ENCODE assay signal across 14 cellular contexts in the genomic region with DNA sequence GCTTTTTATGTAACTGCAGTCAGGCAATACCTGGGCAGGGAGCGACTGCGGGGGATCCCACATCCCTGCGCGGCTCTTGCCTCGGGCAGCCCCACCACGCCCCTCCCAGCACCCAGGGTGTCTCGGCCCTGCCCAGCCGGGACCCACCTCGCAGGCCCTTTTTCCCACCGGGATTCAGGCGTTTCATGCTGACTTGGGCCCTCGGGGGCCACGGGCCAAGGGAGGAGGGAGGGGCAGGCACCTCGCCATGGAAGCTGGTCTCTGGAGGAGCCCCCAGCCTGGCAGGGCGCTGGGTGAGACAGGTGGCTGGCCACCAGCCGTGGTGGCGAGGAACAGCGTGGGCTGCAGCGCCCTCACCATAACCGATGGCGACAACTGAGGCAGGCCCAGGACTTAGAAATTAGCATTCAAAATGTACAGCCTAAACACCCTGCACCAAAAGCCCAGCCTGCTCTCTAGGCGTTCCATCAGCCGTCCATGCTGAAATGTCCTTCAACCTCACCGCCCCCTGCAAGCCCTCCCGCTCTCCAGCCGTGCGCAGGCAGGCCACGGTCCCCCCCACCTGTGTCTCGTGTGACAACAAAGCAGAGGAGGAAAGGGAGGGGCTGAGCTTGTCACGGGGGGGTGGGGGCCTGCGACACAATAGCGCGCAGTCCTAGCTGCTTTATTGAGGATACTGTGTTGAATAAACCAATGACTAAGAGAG. TPM values are rescaled to one million over a fixed set of nuclear protein-coding genes. Genes with fewer than 3 reads are reported as not detected.
"Had no signal": no experiment of that assay in that cellular context is flagged by ENCODE, and none has a peak within 500 bp of the region (broad histone marks: within the 10 kb centered on the region; RNA-seq: fewer than 3 reads in every experiment).

No MANE protein-coding gene starts in this region.

- DNase-seq: activated CD4-positive, alpha-beta T cell treated with anti-CD3 and anti-CD28 coated beads, Interleukin-2, amount 50 U/mL, for 1 hour; activated CD4-positive, CD25-positive, alpha-beta regulatory T cell; activated naive CD8-positive, alpha-beta T cell treated with anti-CD3 and anti-CD28 coated beads for 36 hours; activated T-cell treated with anti-CD3 and anti-CD28 coated beads, Interleukin-2, amount 50 U/mL, for 1 hour; anterior cingulate cortex; foreskin keratinocyte; immature natural killer cell; natural killer cell; nucleus accumbens; psoas muscle; stimulated activated naive CD4-positive, alpha-beta T cell had no signal

- H3K4me3 Mint-ChIP-seq: activated naive CD8-positive, alpha-beta T cell treated with anti-CD3 and anti-CD28 coated beads for 36 hours; immature natural killer cell; natural killer cell had no signal

- H3K27ac Mint-ChIP-seq: activated naive CD8-positive, alpha-beta T cell treated with anti-CD3 and anti-CD28 coated beads for 36 hours; immature natural killer cell; natural killer cell had no signal

- H3K9me3 ChIP-seq: psoas muscle, thoracic aorta had no signal

- H3K4me1 Mint-ChIP-seq: activated naive CD8-positive, alpha-beta T cell treated with anti-CD3 and anti-CD28 coated beads for 36 hours had no signal

- H3K27ac ChIP-seq: foreskin keratinocyte, psoas muscle, thoracic aorta had no signal

- H3K9me3 Mint-ChIP-seq: activated naive CD8-positive, alpha-beta T cell treated with anti-CD3 and anti-CD28 coated beads for 36 hours; immature natural killer cell; natural killer cell had no signal

- H3K36me3 Mint-ChIP-seq: activated naive CD8-positive, alpha-beta T cell treated with anti-CD3 and anti-CD28 coated beads for 36 hours; immature natural killer cell; natural killer cell had no signal

- ATAC-seq: foreskin keratinocyte had no signal

- H3K4me3 ChIP-seq: lung, psoas muscle had no signal

- H3K36me3 ChIP-seq: thoracic aorta had no signal

- H3K4me1 ChIP-seq: foreskin keratinocyte, psoas muscle had no signal

RNA-seq across cellular contexts. Expression of a gene that starts 15.1 kb away (rescaled TPM):
- total RNA-seq: activated naive CD8-positive, alpha-beta T cell treated with anti-CD3 and anti-CD28 coated beads for 36 hours; T-helper 2 cell treated with Interferon-gamma antibody and Interleukin-4, amounts not matched to agents 100 ng/mL and 5 ng/mL, for 36 hours had no signal
